ENCODE assay signal across 12 cellular contexts in genomic region chr2:33219850-33220275, GRCh38.
DNase-seq lines count a peak whose midpoint lies in the region; ATAC-seq and TF ChIP-seq lines count a peak whose summit lies in the region.
"Had no signal": no experiment of that assay in that cellular context is flagged by ENCODE, and none has a peak within 500 bp of the region (broad histone marks: within the 10 kb centered on the region; RNA-seq: fewer than 3 reads in every experiment).

No MANE protein-coding gene starts in this region.

- peak overlapping the region; percentile 79 for H3K27ac Mint-ChIP-seq in osteocyte (ENCODE audit: unreplicated experiment)
- H3K27ac Mint-ChIP-seq: activated naive CD4-positive, alpha-beta T cell treated with anti-CD3 and anti-CD28 coated beads, Interleukin-2, amount 50 U/mL, for 24 hours; CD4-positive, alpha-beta T cell had no signal

- H3K4me1 ChIP-seq in HUES48 (ENCODE audit: control insufficient read depth, insufficient read depth, low read length) (0 out of 2 replicates have a peak, but pooled peaks cover 8% of the 10 kb centered on the region), esophagus muscularis mucosa (peaks cover 31 to 54% (median 41%) of the 10 kb centered on the region in 4 donors)

- no peak overlapping the region for H3K4me3 Mint-ChIP-seq in osteocyte (ENCODE audit: unreplicated experiment)
- H3K4me3 Mint-ChIP-seq: activated naive CD4-positive, alpha-beta T cell treated with anti-CD3 and anti-CD28 coated beads, Interleukin-2, amount 50 U/mL, for 24 hours; CD4-positive, alpha-beta T cell had no signal

- TF ChIP-seq POLR2A in esophagus muscularis mucosa (IDR thresholded peaks at IDR 0.05; ENCODE audit: low read depth): no peak

- 0 out of 2 replicates have a peak overlapping the region, but pooled peaks have one; percentile 14 for H3K9ac ChIP-seq in HUES48 (ENCODE audit: low read depth, low read length)

- H3K4me3 ChIP-seq in HUES48 (ENCODE audit: low read depth, low read length) (no peak overlapping the region), esophagus muscularis mucosa (no peak overlapping the region)
- H3K4me3 ChIP-seq: transverse colon had no signal

- H3K4me1 Mint-ChIP-seq in osteocyte (ENCODE audit: unreplicated experiment): peaks cover 67% of the 10 kb centered on the region
- H3K4me1 Mint-ChIP-seq: activated naive CD4-positive, alpha-beta T cell treated with anti-CD3 and anti-CD28 coated beads, Interleukin-2, amount 50 U/mL, for 24 hours had no signal

- peak; percentile 72 for DNase-seq in RPMI7951 (ENCODE audit: low read depth)
- no peak for DNase-seq in esophagus muscularis mucosa (ENCODE audit: extremely low spot score)
- no peak for DNase-seq in osteocyte (ENCODE audit: extremely low spot score, unreplicated experiment)
- no peak for DNase-seq in nucleus accumbens (lab: John Stamatoyannopoulos, UW)
- DNase-seq in stimulated activated CD4-positive, alpha-beta T cell treated with anti-CD3 and anti-CD28 coated beads, Interleukin-4, amount 100 ng/mL, for 1 hour: no peak
- DNase-seq: CD4-positive, alpha-beta T cell; transverse colon had no signal

- intact Hi-C loops in esophagus muscularis mucosa (cut with DNase I): loop anchor here (5.0 kb wide), 1 partner anchor 42 kb away; no protein-coding TSS in a partner anchor

- WGBS in esophagus muscularis mucosa: 50% methylated on average over 2 of the region's 2 CpGs

- no peaks in the 10 kb centered on the region for H3K9me3 Mint-ChIP-seq in osteocyte (ENCODE audit: unreplicated experiment)
- H3K9me3 Mint-ChIP-seq: activated naive CD4-positive, alpha-beta T cell treated with anti-CD3 and anti-CD28 coated beads, Interleukin-2, amount 50 U/mL, for 24 hours; CD4-positive, alpha-beta T cell had no signal

- H3K36me3 ChIP-seq in HUES48 (ENCODE audit: control insufficient read depth, insufficient read depth, low read length): no peaks in the 10 kb centered on the region
- peaks cover 0 to 37% (median 10%) of the 10 kb centered on the region in 4 donors for H3K36me3 ChIP-seq in esophagus muscularis mucosa
- H3K36me3 ChIP-seq: transverse colon had no signal

- H3K9me3 ChIP-seq in HUES48 (ENCODE audit: control insufficient read depth, insufficient read depth, low read length) (no peaks in the 10 kb centered on the region), esophagus muscularis mucosa (no peaks in the 10 kb centered on the region)
- H3K9me3 ChIP-seq: transverse colon had no signal

- no peak for ATAC-seq in GM18517 (IDR thresholded peaks at IDR 0.05; ENCODE audit: unreplicated experiment)
- ATAC-seq in GM21447 (IDR thresholded peaks at IDR 0.05; ENCODE audit: unreplicated experiment): no peak

- H3K27me3 ChIP-seq in HUES48 (ENCODE audit: control insufficient read depth, insufficient read depth, low read length): no peaks in the 10 kb centered on the region
- no peaks in the 10 kb centered on the region for H3K27me3 ChIP-seq in esophagus muscularis mucosa
- H3K27me3 ChIP-seq: transverse colon had no signal

- H3K27ac ChIP-seq in HUES48 (ENCODE audit: low read depth, low read length): no peak overlapping the region
- peak overlapping the region in 3 of 4 donors; percentile 4 to 32 (median 13) for H3K27ac ChIP-seq in esophagus muscularis mucosa (replicated peaks in 1 of 4)
- H3K27ac ChIP-seq: RWPE1 had no signal

- TF ChIP-seq CTCF in esophagus muscularis mucosa (IDR thresholded peaks at IDR 0.05) (no peak), osteocyte (IDR thresholded peaks at IDR 0.05) (no peak)

- no peak for TF ChIP-seq EP300 in esophagus muscularis mucosa (IDR thresholded peaks at IDR 0.05)

- H3K27me3 Mint-ChIP-seq in osteocyte (ENCODE audit: unreplicated experiment): no peaks in the 10 kb centered on the region

- peaks cover 8% of the 10 kb centered on the region for H3K36me3 Mint-ChIP-seq in osteocyte (ENCODE audit: unreplicated experiment)
- H3K36me3 Mint-ChIP-seq: activated naive CD4-positive, alpha-beta T cell treated with anti-CD3 and anti-CD28 coated beads, Interleukin-2, amount 50 U/mL, for 24 hours had no signal
